3 cellular contexts compared by ENCODE assay signal in genomic region chr7:103144754-103145153, GRCh38.
TF ChIP-seq lines count a peak whose summit lies in the region.

No MANE protein-coding gene starts in this region.

TF ChIP-seq in HEK293, 187 proteins besides CTCF, POLR2A, EP300 and RAD21:
- TF ChIP-seq ZNF121 (tag by site-specific recombination; IDR thresholded peaks at IDR 0.05): peak; percentile 94

TF ChIP-seq in K562, 482 proteins besides CTCF, POLR2A, EP300 and RAD21:
- peak; percentile 44; the same call in 1 of the 2 replicates for TF ChIP-seq ZNF121 (CRISPR knock-in tag; conservative IDR thresholded peaks at IDR 0.05)
TF ChIP-seq in K562: peak in this region for 1; not testable (repeated sequence) for 481.

TF ChIP-seq in HepG2, 621 proteins besides CTCF, POLR2A, EP300 and RAD21:
- peak; percentile 71 for TF ChIP-seq ZNF121 (CRISPR knock-in tag; IDR thresholded peaks at IDR 0.05)
